ENCODE assay signal across 9 cellular contexts in the genomic region with DNA sequence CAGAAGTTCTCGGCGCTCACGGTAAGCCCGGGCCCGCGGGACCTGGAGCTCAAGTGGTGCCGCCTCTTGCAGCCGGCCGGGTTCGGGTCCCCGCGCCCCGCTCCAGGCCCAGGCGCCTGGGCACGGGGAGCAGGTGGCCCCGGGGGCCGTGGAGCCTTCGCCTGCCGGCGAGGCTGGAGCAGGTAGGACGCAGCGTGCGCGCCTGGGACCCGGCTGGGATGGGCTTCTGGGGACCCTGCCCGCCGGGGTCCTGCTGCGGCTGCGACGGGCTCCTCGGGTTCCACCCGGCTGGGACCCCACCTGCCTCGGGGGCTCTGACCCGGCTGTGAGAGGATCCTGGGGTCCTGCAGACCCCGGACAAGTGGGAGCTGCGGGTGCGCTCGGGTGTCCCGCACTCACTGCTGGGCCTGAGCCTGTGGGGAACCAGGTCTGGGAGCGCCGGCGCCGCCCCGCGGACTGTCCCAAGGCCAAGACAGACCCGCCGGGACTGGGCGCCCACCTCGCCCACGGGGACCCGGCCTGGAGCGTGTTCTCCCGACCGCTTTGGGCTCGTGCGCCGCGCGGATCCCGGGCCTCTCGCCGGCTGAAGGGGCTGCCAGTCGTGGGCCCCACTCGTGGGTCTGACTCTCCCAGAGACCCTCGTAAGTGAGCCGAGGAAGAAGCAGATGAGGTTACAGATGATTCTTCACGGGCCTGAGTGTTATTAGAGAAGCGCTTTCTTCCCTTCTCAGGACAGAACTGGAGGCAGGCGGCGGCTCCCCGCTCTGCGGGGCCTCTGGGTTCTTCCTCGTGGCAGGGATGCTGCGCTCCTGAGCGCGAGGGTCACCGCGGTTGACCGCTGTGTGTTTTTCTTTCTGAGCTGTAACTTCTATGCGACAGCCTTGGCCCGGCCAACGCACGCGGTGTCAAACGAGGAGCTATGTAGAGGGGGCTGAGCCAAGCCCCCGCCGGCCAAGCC. TPM values are rescaled to one million over a fixed set of nuclear protein-coding genes. Genes with fewer than 3 reads are reported as not detected.
DNase-seq lines count a peak whose midpoint lies in the region; ATAC-seq lines count a peak whose summit lies in the region.
"Had no signal": no experiment of that assay in that cellular context is flagged by ENCODE, and none has a peak within 500 bp of the region (broad histone marks: within the 10 kb centered on the region; RNA-seq: fewer than 3 reads in every experiment).

No MANE protein-coding gene starts in this region.

- H3K56ac ChIP-seq in mesendoderm (ENCODE audit: low read length): peak overlapping the region; percentile 56

- no peaks in the 10 kb centered on the region for H3K36me3 ChIP-seq in esophagus (ENCODE audit: control insufficient read depth in 2 of 2, insufficient read depth in 2 of 2, low read length in 1 of 2)
- no peaks in the 10 kb centered on the region for H3K36me3 ChIP-seq in mesendoderm (ENCODE audit: control insufficient read depth, insufficient read depth, low read length)
- no peaks in the 10 kb centered on the region for H3K36me3 ChIP-seq in subcutaneous abdominal adipose tissue (ENCODE audit: control insufficient read depth in 5 of 5, insufficient read depth in 5 of 5, low read length in 5 of 5)

- no peak overlapping the region for H4K5ac ChIP-seq in mesendoderm (ENCODE audit: low read length)

- peak overlapping the region in 1 of 2 donors; percentile 28 for H3K27ac ChIP-seq in esophagus (ENCODE audit: low read depth in 2 of 2, low read length in 1 of 2)
- no peak overlapping the region for H3K27ac ChIP-seq in mesendoderm (ENCODE audit: low read depth, low read length)
- H3K27ac ChIP-seq in subcutaneous abdominal adipose tissue (ENCODE audit: low read depth, low read length): no peak overlapping the region

- H3K4me3 ChIP-seq in esophagus (ENCODE audit: low read depth in 1 of 2, low read length in 2 of 2): peak overlapping the region; percentile 46 to 47
- no peak overlapping the region for H3K4me3 ChIP-seq in mesendoderm (ENCODE audit: low read length)
- peak overlapping the region in 4 of 5 donors; percentile 49 to 60 (median 56) for H3K4me3 ChIP-seq in subcutaneous abdominal adipose tissue (ENCODE audit: low read depth in 1 of 5, low read length in 5 of 5)

- H4K8ac ChIP-seq in mesendoderm (ENCODE audit: low read depth, low read length): no peak overlapping the region

- no peak overlapping the region for H2BK15ac ChIP-seq in mesendoderm (replicated peaks; ENCODE audit: low read depth)

- H3K9ac ChIP-seq in mesendoderm (ENCODE audit: low read length) (peak overlapping the region; percentile 59), subcutaneous abdominal adipose tissue (ENCODE audit: low read length in 5 of 5) (peak overlapping the region in 1 of 5 donors; percentile 52)

- no peaks in the 10 kb centered on the region for H3K4me1 ChIP-seq in esophagus (ENCODE audit: control insufficient read depth in 2 of 2, insufficient read depth in 2 of 2, low read length in 1 of 2)
- H3K4me1 ChIP-seq in mesendoderm (ENCODE audit: control insufficient read depth, low read depth, low read length): peaks cover 4% of the 10 kb centered on the region
- peaks cover 0 to 19% (median 19%) of the 10 kb centered on the region in 5 donors for H3K4me1 ChIP-seq in subcutaneous abdominal adipose tissue (ENCODE audit: control insufficient read depth in 5 of 5, insufficient read depth in 5 of 5, low read length in 5 of 5)

- DNase-seq in NCI-H1092 (lab: John Stamatoyannopoulos, UW): peak; percentile 9
- DNase-seq in mesendoderm: no peak
- no peak for DNase-seq in NCI-H446 (lab: John Stamatoyannopoulos, UW)
- DNase-seq in HuH-7.5 (ENCODE audit: low spot score): no peak
- no peak for DNase-seq in iPS-NIHi7 (ENCODE audit: extremely low spot score)
- DNase-seq: KG1 had no signal

- H2AK5ac ChIP-seq in mesendoderm (ENCODE audit: low read length): no peak overlapping the region

- H2BK5ac ChIP-seq in mesendoderm (ENCODE audit: low read length): no peak overlapping the region

- no peak overlapping the region for H3K23ac ChIP-seq in mesendoderm (ENCODE audit: low read length)

- H3K79me1 ChIP-seq in mesendoderm (ENCODE audit: low read length): no peaks in the 10 kb centered on the region

- H3K9me3 ChIP-seq in esophagus (ENCODE audit: control insufficient read depth in 2 of 2, insufficient read depth in 1 of 2, low read depth in 1 of 2, low read length in 1 of 2) (peaks cover 0 to 3% of the 10 kb centered on the region in 2 donors), subcutaneous abdominal adipose tissue (ENCODE audit: control insufficient read depth in 5 of 5, low read length in 5 of 5) (no peaks in the 10 kb centered on the region)

- peaks cover 0 to 3% of the 10 kb centered on the region in 2 donors for H3K27me3 ChIP-seq in esophagus (ENCODE audit: control insufficient read depth in 1 of 2, insufficient read depth in 2 of 2, low read length in 2 of 2)
- H3K27me3 ChIP-seq in mesendoderm (ENCODE audit: insufficient read depth, low read length, poor library complexity): peaks cover 30% of the 10 kb centered on the region
- H3K27me3 ChIP-seq in subcutaneous abdominal adipose tissue (ENCODE audit: control insufficient read depth in 5 of 5, insufficient read depth in 4 of 5, low read length in 5 of 5): peaks cover 0 to 38% (median 21%) of the 10 kb centered on the region in 5 donors

- ATAC-seq in GM19395 (IDR thresholded peaks at IDR 0.05; ENCODE audit: unreplicated experiment): no peak

- WGBS in esophagus, 2 donors: 5 to 7% methylated on average over 85 to 87 of the region's 87 CpGs
- no CpG with 5 or more reads among the region's 87 CpGs for WGBS in mesendoderm (ENCODE audit: extremely low coverage, insufficient coverage, low lambda C conversion rate)

- H3K18ac ChIP-seq in mesendoderm (ENCODE audit: low read length): no peak overlapping the region

- no peaks in the 10 kb centered on the region for H3K79me2 ChIP-seq in mesendoderm (ENCODE audit: control insufficient read depth, insufficient read depth, low read length)

- peak overlapping the region; percentile 71 for H3K4me2 ChIP-seq in mesendoderm (ENCODE audit: low read length)

- no peak overlapping the region for H3K4ac ChIP-seq in mesendoderm (ENCODE audit: low read depth, low read length)

- no peak overlapping the region for H2BK120ac ChIP-seq in mesendoderm (ENCODE audit: low read depth, low read length)

RNA-seq across cellular contexts. Expression of a gene that starts 0.7 kb away (rescaled TPM):
- polyA plus RNA-seq in esophagus: 10 to 100 TPM in 1 of 2 donors, 1 to 10 TPM in 1; 4.6 to 14.4 TPM
- 0.83 TPM for polyA plus RNA-seq in mesendoderm (2013, experiment 1 of 2)
- 0.70 TPM for polyA plus RNA-seq in mesendoderm (2013, experiment 2 of 2)
